ENCODE assay signal across 1 cellular context in genomic region chr5:135576075-135576599, GRCh38.
A peak's percentile ranks its signal among the peaks of the same experiment; 100 is the strongest.
TF ChIP-seq lines count a peak whose summit lies in the region.

No MANE protein-coding gene starts in this region.

TF ChIP-seq in SK-N-SH, 30 proteins besides CTCF, POLR2A, EP300 and RAD21 (continued from another document):
- TF ChIP-seq FOSL2 (IDR thresholded peaks at IDR 0.05; ENCODE audit: borderline replicate concordance, low read depth) (peak; percentile 32; the same call in 1 of the 2 replicates), RCOR1 (IDR thresholded peaks at IDR 0.05; ENCODE audit: low read length) (no peak)
- TF ChIP-seq, protein P1, sequence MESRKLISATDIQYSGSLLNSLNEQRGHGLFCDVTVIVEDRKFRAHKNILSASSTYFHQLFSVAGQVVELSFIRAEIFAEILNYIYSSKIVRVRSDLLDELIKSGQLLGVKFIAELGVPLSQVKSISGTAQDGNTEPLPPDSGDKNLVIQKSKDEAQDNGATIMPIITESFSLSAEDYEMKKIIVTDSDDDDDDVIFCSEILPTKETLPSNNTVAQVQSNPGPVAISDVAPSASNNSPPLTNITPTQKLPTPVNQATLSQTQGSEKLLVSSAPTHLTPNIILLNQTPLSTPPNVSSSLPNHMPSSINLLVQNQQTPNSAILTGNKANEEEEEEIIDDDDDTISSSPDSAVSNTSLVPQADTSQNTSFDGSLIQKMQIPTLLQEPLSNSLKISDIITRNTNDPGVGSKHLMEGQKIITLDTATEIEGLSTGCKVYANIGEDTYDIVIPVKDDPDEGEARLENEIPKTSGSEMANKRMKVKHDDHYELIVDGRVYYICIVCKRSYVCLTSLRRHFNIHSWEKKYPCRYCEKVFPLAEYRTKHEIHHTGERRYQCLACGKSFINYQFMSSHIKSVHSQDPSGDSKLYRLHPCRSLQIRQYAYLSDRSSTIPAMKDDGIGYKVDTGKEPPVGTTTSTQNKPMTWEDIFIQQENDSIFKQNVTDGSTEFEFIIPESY (IDR thresholded peaks at IDR 0.05; ENCODE audit: borderline replicate concordance, low read depth) = no peak
